In the genomic region with DNA sequence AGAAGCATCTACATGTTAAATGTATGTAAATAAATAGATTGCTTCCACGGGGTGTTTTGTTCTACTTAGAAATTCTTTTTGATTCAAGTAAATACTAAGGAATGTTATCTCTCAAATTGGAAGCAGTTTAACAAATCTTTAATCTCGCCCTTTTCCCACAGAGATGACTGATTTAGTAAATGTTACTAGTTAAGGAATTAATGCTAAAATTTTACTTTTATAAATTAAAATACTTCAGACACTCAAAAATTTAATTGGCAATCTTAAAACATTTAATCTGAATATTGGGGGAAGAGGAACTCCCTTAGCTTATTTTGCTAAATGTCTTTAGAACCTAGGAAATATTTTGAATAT, we compare ENCODE assay signal across 24 cellular contexts.
"Had no signal": no experiment of that assay in that cellular context is flagged by ENCODE, and none has a peak within 500 bp of the region (broad histone marks: within the 10 kb centered on the region; RNA-seq: fewer than 3 reads in every experiment).

No MANE protein-coding gene starts in this region.

- H3K4me1 ChIP-seq: breast epithelium, esophagus squamous epithelium, testis had no signal

- H3K27ac ChIP-seq: breast epithelium, esophagus squamous epithelium, spleen, testis had no signal

- DNase-seq: activated CD4-positive, alpha-beta memory T cell treated with anti-CD3 and anti-CD28 coated beads, Interleukin-2, amount 10 ng/mL, durations not matched to agents 7 days and 5 days; activated CD4-positive, alpha-beta T cell treated with anti-CD3 and anti-CD28 coated beads for 48 hours; activated CD4-positive, CD25-positive, alpha-beta regulatory T cell; activated CD8-positive, alpha-beta memory T cell treated with anti-CD3 and anti-CD28 coated beads, Interleukin-2, amount 10 ng/mL, durations not matched to agents 7 days and 5 days; activated naive CD4-positive, alpha-beta T cell; activated naive CD8-positive, alpha-beta T cell treated with anti-CD3 and anti-CD28 coated beads for 36 hours; cerebellar nuclear complex; cortex of kidney; effector CD8-positive, alpha-beta T cell; esophagus squamous epithelium; midbrain; occipital lobe; retina; spleen; stimulated activated CD4-positive, alpha-beta T cell treated with anti-CD3 and anti-CD28 coated beads, Interleukin-4, amount 100 ng/mL, for 4 hours; T-cell; T-helper 9 cell; testis had no signal

- H3K9me3 ChIP-seq: breast epithelium, esophagus squamous epithelium, spleen, testis had no signal

- FAIRE-seq: keratinocyte had no signal

- H3K4me3 ChIP-seq: breast epithelium, esophagus squamous epithelium, lung, spleen, testis had no signal

- H3K4me1 Mint-ChIP-seq: activated naive CD8-positive, alpha-beta T cell treated with anti-CD3 and anti-CD28 coated beads for 36 hours; nephron; stimulated activated memory B cell treated with anti-CD40 and anti-IgM and Interleukin-4, amounts not matched to agents 10 μg/mL and 1 μg/mL and 100 μg/mL, for 72 hours; T-cell had no signal

- H3K4me3 Mint-ChIP-seq: activated CD4-positive, alpha-beta memory T cell treated with anti-CD3 and anti-CD28 coated beads, Interleukin-2, amount 10 ng/mL, durations not matched to agents 7 days and 5 days; activated CD8-positive, alpha-beta memory T cell treated with anti-CD3 and anti-CD28 coated beads, Interleukin-2, amount 10 ng/mL, durations not matched to agents 7 days and 5 days; activated naive CD8-positive, alpha-beta T cell treated with anti-CD3 and anti-CD28 coated beads for 36 hours; nephron; stimulated activated memory B cell treated with anti-CD40 and anti-IgM and Interleukin-4, amounts not matched to agents 10 μg/mL and 1 μg/mL and 100 μg/mL, for 72 hours; T-cell; type B pancreatic cell had no signal

- ATAC-seq: activated CD8-positive, alpha-beta memory T cell treated with anti-CD3 and anti-CD28 coated beads, Interleukin-2, amount 10 ng/mL, durations not matched to agents 7 days and 5 days; stimulated activated memory B cell treated with anti-CD40 and anti-IgM and Interleukin-4, amounts not matched to agents 10 μg/mL and 1 μg/mL and 100 μg/mL, for 72 hours; T-cell had no signal

- H3K9me3 Mint-ChIP-seq: activated CD4-positive, alpha-beta memory T cell treated with anti-CD3 and anti-CD28 coated beads, Interleukin-2, amount 10 ng/mL, durations not matched to agents 7 days and 5 days; activated naive CD8-positive, alpha-beta T cell treated with anti-CD3 and anti-CD28 coated beads for 36 hours; nephron; stimulated activated memory B cell treated with anti-CD40 and anti-IgM and Interleukin-4, amounts not matched to agents 10 μg/mL and 1 μg/mL and 100 μg/mL, for 72 hours; T-cell; type B pancreatic cell had no signal

- H3K27me3 Mint-ChIP-seq: activated CD4-positive, alpha-beta memory T cell treated with anti-CD3 and anti-CD28 coated beads, Interleukin-2, amount 10 ng/mL, durations not matched to agents 7 days and 5 days; activated CD8-positive, alpha-beta memory T cell treated with anti-CD3 and anti-CD28 coated beads, Interleukin-2, amount 10 ng/mL, durations not matched to agents 7 days and 5 days; activated naive CD8-positive, alpha-beta T cell treated with anti-CD3 and anti-CD28 coated beads for 36 hours; stimulated activated memory B cell treated with anti-CD40 and anti-IgM and Interleukin-4, amounts not matched to agents 10 μg/mL and 1 μg/mL and 100 μg/mL, for 72 hours; T-cell; type B pancreatic cell had no signal

- H3K27ac Mint-ChIP-seq: activated CD4-positive, alpha-beta memory T cell treated with anti-CD3 and anti-CD28 coated beads, Interleukin-2, amount 10 ng/mL, durations not matched to agents 7 days and 5 days; activated CD8-positive, alpha-beta memory T cell treated with anti-CD3 and anti-CD28 coated beads, Interleukin-2, amount 10 ng/mL, durations not matched to agents 7 days and 5 days; activated naive CD8-positive, alpha-beta T cell treated with anti-CD3 and anti-CD28 coated beads for 36 hours; nephron; stimulated activated memory B cell treated with anti-CD40 and anti-IgM and Interleukin-4, amounts not matched to agents 10 μg/mL and 1 μg/mL and 100 μg/mL, for 72 hours; T-cell; type B pancreatic cell had no signal

- H3K27me3 ChIP-seq: breast epithelium, esophagus squamous epithelium, spleen, testis had no signal
